Comparison of ENCODE assay signal across 21 cellular contexts in genomic region chr9:72382405-72382804, GRCh38. TPM values are rescaled to one million over a fixed set of nuclear protein-coding genes. Genes with fewer than 3 reads are reported as not detected.
A peak's percentile ranks its signal among the peaks of the same experiment; 100 is the strongest.
DNase-seq lines count a peak whose midpoint lies in the region; ATAC-seq and TF ChIP-seq lines count a peak whose summit lies in the region.
"Had no signal": no experiment of that assay in that cellular context is flagged by ENCODE, and none has a peak within 500 bp of the region (broad histone marks: within the 10 kb centered on the region; RNA-seq: fewer than 3 reads in every experiment).

No MANE protein-coding gene starts in this region.

- DNase-seq in GM23338 (ENCODE audit: low spot score) (no peak), amniotic epithelial cell (ENCODE audit: low read depth) (peak; percentile 76), fibroblast of the aortic adventitia (ENCODE audit: low read depth) (peak; percentile 54), Right ventricle myocardium inferior (ENCODE audit: missing footprints) (no peak), CD14-positive monocyte (ENCODE audit: low spot score) (no peak), NCI-H1417 treated with DMSO at 0.1 percent for 48 hours (lab: John Stamatoyannopoulos, UW) (no peak)
- DNase-seq: CD8-positive, alpha-beta memory T cell; DND-41; HCEC 1CT; KG1; MM.1S; NCI-H1105; NCI-H1930; NCI-H2171; NCI-H510A; NCI-H82; Peyer's patch; SHP77 treated with DMSO at 0.1 percent for 48 hours had no signal

- H3K9ac ChIP-seq in skeletal muscle satellite cell (ENCODE audit: low read depth, low read length), result peak overlapping the region; percentile 20

- H3K27ac ChIP-seq in GM23338 (ENCODE audit: low read depth), result no peak overlapping the region
- H3K27ac ChIP-seq: HL-60, Peyer's patch had no signal

- no peaks in the 10 kb centered on the region for H3K79me2 ChIP-seq in GM23338 (replicated peaks; ENCODE audit: insufficient read depth)

- no peaks in the 10 kb centered on the region for H3K36me3 Mint-ChIP-seq in GM23338 (ENCODE audit: low read depth)
- H3K36me3 Mint-ChIP-seq in CD14-positive monocyte, result no peaks in the 10 kb centered on the region
- H3K36me3 Mint-ChIP-seq: CD8-positive, alpha-beta memory T cell had no signal

- H3K36me3 ChIP-seq in GM23338 (ENCODE audit: insufficient read depth), result no peaks in the 10 kb centered on the region
- H3K36me3 ChIP-seq in skeletal muscle satellite cell (ENCODE audit: insufficient read depth, low read length), result no peaks in the 10 kb centered on the region
- H3K36me3 ChIP-seq: Peyer's patch had no signal

- H3K4me1 ChIP-seq in GM23338 (ENCODE audit: insufficient read depth) (peaks cover 12% of the 10 kb centered on the region), skeletal muscle satellite cell (ENCODE audit: control insufficient read depth, insufficient read depth, low read length) (peaks cover 33% of the 10 kb centered on the region)
- H3K4me1 ChIP-seq: Peyer's patch had no signal

- no peaks in the 10 kb centered on the region for H3K9me3 ChIP-seq in skeletal muscle satellite cell (replicated peaks; ENCODE audit: low read length)
- H3K9me3 ChIP-seq: Peyer's patch had no signal

- TF ChIP-seq CTCF in GM23338 (conservative IDR thresholded peaks at IDR 0.05; ENCODE audit: low read depth in 2 of 2) (no peak), fibroblast of the aortic adventitia (IDR thresholded peaks at IDR 0.05; ENCODE audit: insufficient read depth, low read length) (no peak), CD14-positive monocyte (IDR thresholded peaks at IDR 0.05) (no peak)

- H3K27me3 Mint-ChIP-seq in GM23338 (ENCODE audit: insufficient read depth, low read depth, poor library complexity), result no peaks in the 10 kb centered on the region
- peaks cover 0 to 9% (median 3%) of the 10 kb centered on the region in 3 donors for H3K27me3 Mint-ChIP-seq in CD14-positive monocyte (ENCODE audit: low read depth in 3 of 3)

- peaks cover 4% of the 10 kb centered on the region; the same call in 2 of the 3 replicates for H3K4me1 Mint-ChIP-seq in GM23338
- peaks cover 10% of the 10 kb centered on the region for H3K4me1 Mint-ChIP-seq in CD14-positive monocyte
- H3K4me1 Mint-ChIP-seq: CD8-positive, alpha-beta memory T cell had no signal

- ATAC-seq in GM23338, result no peak
- ATAC-seq in Right ventricle myocardium inferior, result no peak
- no peak for ATAC-seq in HG02623 (IDR thresholded peaks at IDR 0.05; ENCODE audit: unreplicated experiment)

- 0 out of 2 replicates have a peak overlapping the region, but pooled peaks have one; percentile 9 for H2AFZ ChIP-seq in GM23338

- H3K27ac Mint-ChIP-seq in GM23338, result no peak overlapping the region
- no peak overlapping the region for H3K27ac Mint-ChIP-seq in CD14-positive monocyte

- no peak overlapping the region for H3K4me3 ChIP-seq in GM23338
- no peak overlapping the region for H3K4me3 ChIP-seq in fibroblast of the aortic adventitia (ENCODE audit: low read depth, low read length)
- H3K4me3 ChIP-seq in skeletal muscle satellite cell (ENCODE audit: low read length), result no peak overlapping the region
- H3K4me3 ChIP-seq: Peyer's patch had no signal

- no peaks in the 10 kb centered on the region for H3K9me2 ChIP-seq in GM23338 (ENCODE audit: insufficient read depth)

- no peak overlapping the region for H3K4me3 Mint-ChIP-seq in GM23338
- H3K4me3 Mint-ChIP-seq in CD14-positive monocyte, result no peak overlapping the region
- H3K4me3 Mint-ChIP-seq: CD8-positive, alpha-beta memory T cell had no signal

- intact Hi-C loops in Right ventricle myocardium inferior (cut with DNase I) (no loop called here), CD14-positive monocyte (cut with micrococcal nuclease) (no loop called here)

- no peaks in the 10 kb centered on the region for H3F3A ChIP-seq in GM23338 (replicated peaks; ENCODE audit: low read depth)

- H3K27me3 ChIP-seq in GM23338 (ENCODE audit: insufficient read depth), result no peaks in the 10 kb centered on the region
- no peaks in the 10 kb centered on the region for H3K27me3 ChIP-seq in skeletal muscle satellite cell (ENCODE audit: control insufficient read depth, insufficient read depth, low read length)
- H3K27me3 ChIP-seq: Peyer's patch had no signal

- no peaks in the 10 kb centered on the region for H4K20me1 ChIP-seq in GM23338 (replicated peaks; ENCODE audit: insufficient read depth)

- no peaks in the 10 kb centered on the region for H3K9me3 Mint-ChIP-seq in GM23338
- H3K9me3 Mint-ChIP-seq in CD14-positive monocyte, result no peaks in the 10 kb centered on the region
- H3K9me3 Mint-ChIP-seq: CD8-positive, alpha-beta memory T cell had no signal

- H3K4me2 ChIP-seq in GM23338 (no peak overlapping the region), skeletal muscle satellite cell (ENCODE audit: low read length) (peak overlapping the region; percentile 19)

TF ChIP-seq in GM23338, 12 proteins besides CTCF, POLR2A, EP300 and RAD21 (continues in another document):
- TF ChIP-seq EZH2phosphoT487 (IDR thresholded peaks at IDR 0.05; ENCODE audit: unreplicated experiment) (no peak), ZNF331 (CRISPR knock-in tag; IDR thresholded peaks at IDR 0.05; ENCODE audit: low read depth) (no peak), NANOG (IDR thresholded peaks at IDR 0.05; ENCODE audit: borderline replicate concordance) (no peak), REST (IDR thresholded peaks at IDR 0.05; ENCODE audit: unreplicated experiment) (no peak), CREB1 (CRISPR knock-in tag; IDR thresholded peaks at IDR 0.05; ENCODE audit: low read depth) (no peak)
- TF ChIP-seq, protein P1, sequence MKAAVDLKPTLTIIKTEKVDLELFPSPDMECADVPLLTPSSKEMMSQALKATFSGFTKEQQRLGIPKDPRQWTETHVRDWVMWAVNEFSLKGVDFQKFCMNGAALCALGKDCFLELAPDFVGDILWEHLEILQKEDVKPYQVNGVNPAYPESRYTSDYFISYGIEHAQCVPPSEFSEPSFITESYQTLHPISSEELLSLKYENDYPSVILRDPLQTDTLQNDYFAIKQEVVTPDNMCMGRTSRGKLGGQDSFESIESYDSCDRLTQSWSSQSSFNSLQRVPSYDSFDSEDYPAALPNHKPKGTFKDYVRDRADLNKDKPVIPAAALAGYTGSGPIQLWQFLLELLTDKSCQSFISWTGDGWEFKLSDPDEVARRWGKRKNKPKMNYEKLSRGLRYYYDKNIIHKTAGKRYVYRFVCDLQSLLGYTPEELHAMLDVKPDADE (IDR thresholded peaks at IDR 0.05), result no peak

RNA-seq across cellular contexts. Expression of gene ZFAND5, which starts 17.4 kb away (rescaled TPM):
- 216 and 233 TPM in 2 replicates for total RNA-seq in GM23338 (2014; rRNA removed; shearing (Covaris generic))
- 134 and 138 TPM in 2 replicates for polyA plus RNA-seq in GM23338 (2016; fragmentation: Nextera tagmentation; extraction: Ambion mirVana)
- 112 and 132 TPM in 2 replicates for total RNA-seq in fibroblast of the aortic adventitia (ENCODE audit: low replicate concordance)
- 47.6 and 52.5 TPM in 2 replicates for total RNA-seq in skeletal muscle satellite cell (2012; rRNA removed)
- total RNA-seq in Right ventricle myocardium inferior, result 174 TPM
- 100 to 1,000 TPM; 199 to 237 TPM for polyA plus RNA-seq in CD14-positive monocyte

Comparison
In these comparisons a context has a peak if more than half of its experiments do, and no peak if none do; other contexts are left out.
1. DNase-seq: peak in amniotic epithelial cell (single experiment) and fibroblast of the aortic adventitia (single experiment); none in GM23338 (single experiment), Right ventricle myocardium inferior (single experiment), CD14-positive monocyte (single experiment) and NCI-H1417 treated with DMSO at 0.1 percent for 48 hours (single experiment).